Comparison of ENCODE assay signal across 8 cellular contexts in the genomic region with DNA sequence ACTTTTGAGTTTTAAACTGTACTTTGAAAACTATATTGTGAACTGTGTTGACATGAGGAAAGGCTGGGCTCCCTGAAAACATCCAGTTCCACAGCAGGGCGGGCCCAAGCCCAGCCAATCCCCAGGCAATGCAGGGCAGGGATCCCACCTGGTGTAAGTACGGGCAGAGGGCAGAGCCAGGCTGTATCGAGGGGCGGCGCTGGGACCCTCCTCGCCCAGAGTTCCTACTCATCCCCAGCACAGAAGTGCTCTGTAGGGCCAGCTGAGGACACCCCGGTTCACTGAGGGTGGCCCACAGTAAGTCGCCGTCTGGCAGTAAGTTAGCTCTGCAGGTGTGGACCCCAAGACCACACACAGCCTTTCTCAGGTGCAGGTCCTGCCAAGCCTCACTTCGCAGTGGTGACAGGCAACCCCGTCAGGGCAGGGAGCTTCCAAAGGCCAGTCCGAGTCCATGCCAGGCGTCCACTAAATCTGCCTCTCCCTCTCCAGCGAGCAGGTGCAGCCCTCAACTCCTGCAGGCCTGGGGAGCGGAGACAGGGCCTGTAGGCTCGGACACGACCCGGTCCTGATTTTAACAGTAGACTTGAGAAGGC. TPM values are rescaled to one million over a fixed set of nuclear protein-coding genes. Genes with fewer than 3 reads are reported as not detected.
DNase-seq lines count a peak whose midpoint lies in the region; ATAC-seq, FAIRE-seq and TF ChIP-seq lines count a peak whose summit lies in the region.

No MANE protein-coding gene starts in this region.

- H3K4me3 ChIP-seq in Peyer's patch (peak overlapping the region in 2 of 4 donors; percentile 66 to 92), esophagus (ENCODE audit: low read depth in 1 of 2, low read length in 2 of 2) (peak overlapping the region; percentile 65 to 83), sigmoid colon (no peak overlapping the region)

- TF ChIP-seq CTCF in Peyer's patch (IDR thresholded peaks at IDR 0.05) (no peak), sigmoid colon (IDR thresholded peaks at IDR 0.05) (no peak)

- peak overlapping the region in 3 of 4 donors; percentile 84 to 99 (median 93) for H3K27ac ChIP-seq in Peyer's patch
- H3K27ac ChIP-seq in esophagus (ENCODE audit: low read depth in 2 of 2, low read length in 1 of 2) = peak overlapping the region; percentile 89 to 96
- H3K27ac ChIP-seq in sigmoid colon = peak overlapping the region in 3 of 4 donors; percentile 68 to 87 (median 79)

- FAIRE-seq in GM12891 (lab: Jason Lieb, UNC) (peak; percentile 61), RCC 7860 (lab: Jason Lieb, UNC) (no peak)

- DNase-seq in GM12891 (ENCODE audit: insufficient read length, low spot score) (no peak), Peyer's patch (no peak), sigmoid colon (no peak), SKM-1 treated with dmso at 0.1 percent for 144 hours (lab: John Stamatoyannopoulos, UW; ENCODE audit: unreplicated experiment) (no peak), RCC 7860 (ENCODE audit: low spot score) (no peak), NCI-H82 treated with DMSO at 0.1 percent for 48 hours (lab: John Stamatoyannopoulos, UW; ENCODE audit: unreplicated experiment) (no peak)

- no peak for TF ChIP-seq POLR2A in GM12891 (IDR thresholded peaks at IDR 0.05; ENCODE audit: low read depth, low read length)
- TF ChIP-seq POLR2A in Peyer's patch (IDR thresholded peaks at IDR 0.05) = no peak
- no peak for TF ChIP-seq POLR2A in sigmoid colon (IDR thresholded peaks at IDR 0.05)

- H3K27me3 ChIP-seq in Peyer's patch (no peaks in the 10 kb centered on the region), esophagus (ENCODE audit: control insufficient read depth in 1 of 2, insufficient read depth in 2 of 2, low read length in 2 of 2) (no peaks in the 10 kb centered on the region), sigmoid colon (no peaks in the 10 kb centered on the region)

- peaks cover 0 to 11% (median 0%) of the 10 kb centered on the region in 3 donors for H3K36me3 ChIP-seq in Peyer's patch
- H3K36me3 ChIP-seq in esophagus (ENCODE audit: control insufficient read depth in 2 of 2, insufficient read depth in 2 of 2, low read length in 1 of 2) = peaks cover 0 to 23% of the 10 kb centered on the region in 2 donors
- no peaks in the 10 kb centered on the region for H3K36me3 ChIP-seq in sigmoid colon

- no peaks in the 10 kb centered on the region for H3K9me3 ChIP-seq in Peyer's patch
- no peaks in the 10 kb centered on the region for H3K9me3 ChIP-seq in esophagus (ENCODE audit: control insufficient read depth in 2 of 2, insufficient read depth in 1 of 2, low read depth in 1 of 2, low read length in 1 of 2)
- no peaks in the 10 kb centered on the region for H3K9me3 ChIP-seq in sigmoid colon

- intact Hi-C loops in sigmoid colon (cut with DNase I) = no loop called here

- ATAC-seq in HG02610 (IDR thresholded peaks at IDR 0.05; ENCODE audit: unreplicated experiment) = no peak

- 88 to 90% methylated on average over 18 of the region's 18 CpGs for WGBS in esophagus, 2 donors
- 82 to 92% methylated on average over 18 of the region's 18 CpGs for WGBS in sigmoid colon, 2 donors

- no peak for TF ChIP-seq EP300 in sigmoid colon (IDR thresholded peaks at IDR 0.05)

- H3K4me1 ChIP-seq in Peyer's patch (peaks cover 2 to 22% (median 8%) of the 10 kb centered on the region in 4 donors), esophagus (ENCODE audit: control insufficient read depth in 2 of 2, insufficient read depth in 2 of 2, low read length in 1 of 2) (peaks cover 0 to 27% of the 10 kb centered on the region in 2 donors), sigmoid colon (peaks cover 0 to 16% (median 14%) of the 10 kb centered on the region in 4 donors)

TF ChIP-seq in GM12891, 5 proteins besides CTCF, POLR2A, EP300 and RAD21:
- TF ChIP-seq TAF1 (IDR thresholded peaks at IDR 0.05; ENCODE audit: low read depth, low read length) = no peak
- no peak for TF ChIP-seq POU2F2 (IDR thresholded peaks at IDR 0.05; ENCODE audit: low read depth, low read length)
- no peak for TF ChIP-seq POLR2AphosphoS5 (IDR thresholded peaks at IDR 0.05; ENCODE audit: low read depth, low read length)
- TF ChIP-seq SPI1 (IDR thresholded peaks at IDR 0.05; ENCODE audit: low read depth, low read length) = no peak

RNA-seq across cellular contexts. Expression of gene RASSF7, which starts 6.4 kb away (rescaled TPM):
- 12.0 TPM for polyA plus RNA-seq in GM12891 (2012; ENCODE audit: low read depth, missing spikeins)
- total RNA-seq in Peyer's patch = 100 to 1,000 TPM in 3 of 4 donors, 10 to 100 TPM in 1; 80.9 to 340 (median 172) TPM
- 10 to 100 TPM; 46.6 to 82.4 TPM for polyA plus RNA-seq in esophagus
- 1 to 10 TPM; 3.0 to 5.4 (median 3.8) TPM for total RNA-seq in sigmoid colon
- polyA plus RNA-seq in sigmoid colon = 100 to 1,000 TPM in 1 of 3 donors, 10 to 100 TPM in 2; 72.4 to 122 (median 94.9) TPM

RNA-seq across cellular contexts. Expression of gene LMNTD2, which starts 6.6 kb away (rescaled TPM):
- 3.6 TPM for polyA plus RNA-seq in GM12891 (2012; ENCODE audit: low read depth, missing spikeins)
- total RNA-seq in Peyer's patch (10 to 100 TPM in 3 of 4 donors, 1 to 10 TPM in 1; 6.6 to 32.9 (median 14.1) TPM), sigmoid colon (1 to 10 TPM in 1 of 4 donors, under 1 TPM in 2, not detected in 1; 0.66 to 1.4 (median 0.68) TPM)
- polyA plus RNA-seq in esophagus (1 to 10 TPM; 2.9 to 6.9 TPM), sigmoid colon (1 to 10 TPM; 1.2 to 6.3 (median 3.5) TPM)

RNA-seq across cellular contexts. Expression of gene PHRF1, which starts 9.1 kb away (rescaled TPM):
- polyA plus RNA-seq in GM12891 (2012; ENCODE audit: low read depth, missing spikeins) = 12.5 TPM
- 10 to 100 TPM; 48.4 to 88.0 (median 57.8) TPM for total RNA-seq in Peyer's patch
- 10 to 100 TPM; 13.7 to 28.4 TPM for polyA plus RNA-seq in esophagus
- 10 to 100 TPM; 11.8 to 21.2 (median 17.9) TPM for total RNA-seq in sigmoid colon
- polyA plus RNA-seq in sigmoid colon = 10 to 100 TPM in 2 of 3 donors, 1 to 10 TPM in 1; 6.6 to 29.3 (median 11.3) TPM

RNA-seq across cellular contexts. Expression of gene LRRC56, which starts 29.8 kb away (rescaled TPM):
- polyA plus RNA-seq in GM12891 (2012; ENCODE audit: low read depth, missing spikeins) = 0.49 TPM
- total RNA-seq in Peyer's patch (1 to 10 TPM in 2 of 4 donors, under 1 TPM in 2; 0.67 to 4.1 (median 2.4) TPM), sigmoid colon (under 1 TPM in 1 of 4 donors, not detected in 3; 0.14 TPM)
- polyA plus RNA-seq in esophagus (1 to 10 TPM; 1.7 to 4.0 TPM), sigmoid colon (1 to 10 TPM; 2.4 to 5.9 (median 5.8) TPM)

RNA-seq across cellular contexts. Expression of gene HRAS, which starts 31.8 kb away (rescaled TPM):
- polyA plus RNA-seq in GM12891 (2012; ENCODE audit: low read depth, missing spikeins) = 19.9 TPM
- total RNA-seq in Peyer's patch (10 to 100 TPM; 27.4 to 55.3 (median 35.1) TPM), sigmoid colon (10 to 100 TPM; 27.8 to 59.3 (median 32.8) TPM)
- polyA plus RNA-seq in esophagus (100 to 1,000 TPM; 163 to 257 TPM), sigmoid colon (10 to 100 TPM; 44.6 to 76.1 (median 66.1) TPM)

Comparison
In these comparisons a context has a peak if more than half of its experiments do, and no peak if none do; other contexts are left out.
1. H3K4me3 ChIP-seq: peak in esophagus (2 of 2); none in sigmoid colon (0 of 4).
2. RNA of gene RASSF7, which starts 6.4 kb away (total RNA-seq): 80.9 to 340 TPM in Peyer's patch; 3.0 to 5.4 TPM in sigmoid colon; every median in the first group is over 10 times any median in the second.
3. Peak in every context shown above with its lines, with median percentiles within 50 percentile points of each other: H3K27ac ChIP-seq.